Comparison of ENCODE assay signal across 27 cellular contexts in genomic region chr10:130002606-130003005, GRCh38. TPM values are rescaled to one million over a fixed set of nuclear protein-coding genes. Genes with fewer than 3 reads are reported as not detected.
"Had no signal": no experiment of that assay in that cellular context is flagged by ENCODE, and none has a peak within 500 bp of the region (broad histone marks: within the 10 kb centered on the region; RNA-seq: fewer than 3 reads in every experiment).

No MANE protein-coding gene starts in this region.

- H3K9me3 ChIP-seq: pancreas, prostate gland, right lobe of liver, sigmoid colon, thoracic aorta, thyroid gland, vagina had no signal

- H3K36me3 Mint-ChIP-seq: natural killer cell treated with Interleukin-12 subunit alpha and Interleukin-12 subunit beta and Interleukin-15 and Interleukin-18, amount 100 ng/mL, for 72 hours; stimulated activated effector memory CD8-positive, alpha-beta T cell treated with anti-CD3 and anti-CD28 coated beads, Interleukin-12 subunit alpha, Interleukin-12 subunit beta, amount 100 ng/mL, for 72 hours; stimulated activated naive B cell treated with anti-CD40 and anti-IgM and Interleukin-4, amounts not matched to agents 10 μg/mL and 1 μg/mL and 100 μg/mL, for 72 hours had no signal

- H3K36me3 ChIP-seq: pancreas, prostate gland, right lobe of liver, sigmoid colon, stomach, thoracic aorta, thyroid gland, tibial nerve, upper lobe of left lung, vagina had no signal

- H3K27ac Mint-ChIP-seq: naive thymus-derived CD8-positive, alpha-beta T cell; natural killer cell treated with Interleukin-12 subunit alpha and Interleukin-12 subunit beta and Interleukin-15 and Interleukin-18, amount 100 ng/mL, for 72 hours; nephron progenitor cell; stimulated activated effector memory CD8-positive, alpha-beta T cell treated with anti-CD3 and anti-CD28 coated beads, Interleukin-12 subunit alpha, Interleukin-12 subunit beta, amount 100 ng/mL, for 72 hours; stimulated activated naive B cell treated with anti-CD40 and anti-IgM and Interleukin-4, amounts not matched to agents 10 μg/mL and 1 μg/mL and 100 μg/mL, for 72 hours; stimulated activated naive CD8-positive, alpha-beta T cell treated with anti-CD3 and anti-CD28 coated beads, Interleukin-15, Interleukin-2, amounts not matched to agents 100 ng/mL and 50 ng/mL, for 24 hours had no signal

- H3K4me1 Mint-ChIP-seq: naive thymus-derived CD8-positive, alpha-beta T cell; nephron progenitor cell; neural crest cell; stimulated activated effector memory CD8-positive, alpha-beta T cell treated with anti-CD3 and anti-CD28 coated beads, Interleukin-12 subunit alpha, Interleukin-12 subunit beta, amount 100 ng/mL, for 72 hours; stimulated activated naive B cell treated with anti-CD40 and anti-IgM and Interleukin-4, amounts not matched to agents 10 μg/mL and 1 μg/mL and 100 μg/mL, for 72 hours had no signal

- ATAC-seq: naive thymus-derived CD8-positive, alpha-beta T cell; pancreas; right cardiac atrium; right lobe of liver; stimulated activated effector memory CD8-positive, alpha-beta T cell treated with anti-CD3 and anti-CD28 coated beads, Interleukin-12 subunit alpha, Interleukin-12 subunit beta, amount 100 ng/mL, for 72 hours; stimulated activated naive B cell treated with anti-CD40 and anti-IgM and Interleukin-4, amounts not matched to agents 10 μg/mL and 1 μg/mL and 100 μg/mL, for 72 hours had no signal

- DNase-seq: naive thymus-derived CD8-positive, alpha-beta T cell; nephron progenitor cell; occipital lobe; pancreas; retina; right cardiac atrium; right lobe of liver; sigmoid colon; small intestine; stimulated activated CD4-positive, alpha-beta T cell treated with anti-CD3 and anti-CD28 coated beads, Interleukin-15, amount 100 ng/mL, for 24 hours; stimulated activated CD4-positive, alpha-beta T cell treated with anti-CD3 and anti-CD28 coated beads, Interleukin-2, amount 100 ng/mL, for 24 hours; stimulated activated CD4-positive, alpha-beta T cell treated with anti-CD3 and anti-CD28 coated beads, Interleukin-2, amount 100 ng/mL, for 48 hours; stimulated activated CD4-positive, alpha-beta T cell treated with anti-CD3 and anti-CD28 coated beads, Interleukin-4, amount 100 ng/mL, for 24 hours; stimulated activated naive B cell treated with anti-CD40 and anti-IgM and Interleukin-4, amounts not matched to agents 10 μg/mL and 1 μg/mL and 100 μg/mL, for 72 hours; stimulated activated naive CD4-positive, alpha-beta T cell treated with Interleukin-2 at 50 U/mL for 16 hours; stomach; thyroid gland; trophoblast cell had no signal

- H3K4me3 Mint-ChIP-seq: naive thymus-derived CD8-positive, alpha-beta T cell; natural killer cell treated with Interleukin-12 subunit alpha and Interleukin-12 subunit beta and Interleukin-15 and Interleukin-18, amount 100 ng/mL, for 72 hours; nephron progenitor cell; neural crest cell; stimulated activated effector memory CD8-positive, alpha-beta T cell treated with anti-CD3 and anti-CD28 coated beads, Interleukin-12 subunit alpha, Interleukin-12 subunit beta, amount 100 ng/mL, for 72 hours; stimulated activated naive B cell treated with anti-CD40 and anti-IgM and Interleukin-4, amounts not matched to agents 10 μg/mL and 1 μg/mL and 100 μg/mL, for 72 hours; stimulated activated naive CD8-positive, alpha-beta T cell treated with anti-CD3 and anti-CD28 coated beads, Interleukin-15, Interleukin-2, amounts not matched to agents 100 ng/mL and 50 ng/mL, for 24 hours had no signal

- H3K4me3 ChIP-seq: pancreas, prostate gland, right lobe of liver, sigmoid colon, stomach, thoracic aorta, thyroid gland, tibial nerve, upper lobe of left lung, vagina had no signal

- H3K4me1 ChIP-seq: pancreas, prostate gland, right lobe of liver, sigmoid colon, stomach, thyroid gland, tibial nerve, upper lobe of left lung, vagina had no signal

- H3K27me3 ChIP-seq: pancreas, right lobe of liver, thyroid gland, tibial nerve, upper lobe of left lung, vagina had no signal

- H3K27ac ChIP-seq: pancreas, prostate gland, right lobe of liver, sigmoid colon, stomach, thoracic aorta, thyroid gland, tibial nerve, upper lobe of left lung, vagina had no signal

RNA-seq across cellular contexts. Expression of gene EBF3, which starts 38.5 kb away (rescaled TPM):
- total RNA-seq: naive thymus-derived CD8-positive, alpha-beta T cell; natural killer cell treated with Interleukin-12 subunit alpha and Interleukin-12 subunit beta and Interleukin-15 and Interleukin-18, amount 100 ng/mL, for 72 hours had no signal
